36 cellular contexts compared by ENCODE assay signal in the genomic region with DNA sequence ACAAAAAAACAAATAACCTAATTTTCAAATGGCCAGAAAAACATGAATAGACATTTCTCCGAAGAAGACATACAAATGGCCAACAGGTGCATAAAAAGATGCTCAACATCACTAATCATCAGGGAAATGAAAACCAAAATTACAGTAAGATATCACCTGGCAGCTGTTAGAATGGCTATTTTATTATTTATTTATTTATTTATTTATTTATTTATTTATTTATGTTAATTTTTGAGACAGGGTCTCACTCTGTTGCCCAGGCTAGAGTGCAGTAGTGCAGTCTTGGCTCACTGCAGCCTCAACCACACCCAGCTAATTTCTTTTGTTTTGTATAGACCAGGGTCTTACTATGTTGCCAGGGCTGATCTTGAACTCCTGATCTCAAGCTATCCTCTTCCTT. TPM values are rescaled to one million over a fixed set of nuclear protein-coding genes. Genes with fewer than 3 reads are reported as not detected.
DNase-seq lines count a peak whose midpoint lies in the region; ATAC-seq, FAIRE-seq and TF ChIP-seq lines count a peak whose summit lies in the region.
"Had no signal": no experiment of that assay in that cellular context is flagged by ENCODE, and none has a peak within 500 bp of the region (broad histone marks: within the 10 kb centered on the region; RNA-seq: fewer than 3 reads in every experiment).

No MANE protein-coding gene starts in this region.

- H3K27me3 ChIP-seq in endothelial cell of umbilical vein (ENCODE audit: control insufficient read depth in 2 of 2, insufficient read depth in 2 of 2, low read length in 2 of 2) (no peaks in the 10 kb centered on the region), small intestine (ENCODE audit: control insufficient read depth in 2 of 2, insufficient read depth in 2 of 2, low read length in 2 of 2) (no peaks in the 10 kb centered on the region), GM23338 (ENCODE audit: insufficient read depth) (no peaks in the 10 kb centered on the region)
- H3K27me3 ChIP-seq: BLaER1; BLaER1 treated with 17β-estradiol and CSF1 and Interleukin-3, amounts not matched to agents 10 nM and 100 nM had no signal

- H3K9me1 ChIP-seq in endothelial cell of umbilical vein (replicated peaks; ENCODE audit: control insufficient read depth, extremely low read depth, insufficient read depth, low read length), result no peaks in the 10 kb centered on the region

- H3K27ac Mint-ChIP-seq in GM23338, result no peak overlapping the region
- H3K27ac Mint-ChIP-seq: B cell; CD14-positive monocyte; CD4-positive, alpha-beta memory T cell; CD4-positive, alpha-beta T cell; CD4-positive, CD25-positive, alpha-beta regulatory T cell; CD8-positive, alpha-beta memory T cell; CD8-positive, alpha-beta T cell had no signal

- no peak overlapping the region for H3K4me3 ChIP-seq in A549
- no peak overlapping the region for H3K4me3 ChIP-seq in HEK293 (ENCODE audit: low read depth, low read length)
- no peak overlapping the region for H3K4me3 ChIP-seq in endothelial cell of umbilical vein (replicated peaks in 1 of 3; ENCODE audit: insufficient read depth in 1 of 3, low read depth in 1 of 3, low read length in 3 of 3)
- H3K4me3 ChIP-seq in small intestine (ENCODE audit: low read depth in 1 of 2, low read length in 2 of 2), result no peak overlapping the region
- H3K4me3 ChIP-seq in GM23338, result no peak overlapping the region
- H3K4me3 ChIP-seq: BLaER1; BLaER1 treated with 17β-estradiol and CSF1 and Interleukin-3, amounts not matched to agents 10 nM and 100 nM had no signal

- intact Hi-C loops in endothelial cell of umbilical vein (cut with micrococcal nuclease), result no loop called here

- H3F3A ChIP-seq in GM23338 (replicated peaks; ENCODE audit: low read depth), result no peaks in the 10 kb centered on the region

- CTCF ChIA-PET in A549 (lab: Yijun Ruan, JAX), result no interaction called here
- CTCF ChIA-PET in HEK293 (lab: Yijun Ruan, JAX), result interaction anchor here (0.5 to 0.7 kb wide), 2 partner anchors 65 to 165 kb away, joined by 5 read pairs; no protein-coding TSS in a partner anchor
- CTCF ChIA-PET in endothelial cell of umbilical vein (lab: Charles Lee), result interaction anchor here (1.5 kb wide), 1 partner anchor 18 kb away, joined by 3 read pairs; no protein-coding TSS in a partner anchor

- H2AFZ ChIP-seq in endothelial cell of umbilical vein (ENCODE audit: low read depth, low read length), result no peak overlapping the region
- H2AFZ ChIP-seq in GM23338, result no peak overlapping the region

- dilution Hi-C loops in endothelial cell of umbilical vein (cut with MboI; ENCODE audit: extremely low pct_ligation_motif_present, low sequenced_read_pairs), result no loop called here

- no peaks in the 10 kb centered on the region for H3K9me2 ChIP-seq in GM23338 (ENCODE audit: insufficient read depth)

- POLR2A ChIA-PET in A549 (lab: Yijun Ruan, JAX), result no interaction called here
- POLR2A ChIA-PET in HEK293 (lab: Yijun Ruan, JAX), result no interaction called here
- POLR2A ChIA-PET in endothelial cell of umbilical vein (lab: Charles Lee), result no interaction called here

- no peak for TF ChIP-seq RAD21 in A549 (conservative IDR thresholded peaks at IDR 0.05 in 1 of 2, IDR thresholded peaks at IDR 0.05 in 1 of 2)

- H3K27ac ChIP-seq in A549, result no peak overlapping the region
- H3K27ac ChIP-seq in HEK293 (ENCODE audit: extremely low read depth, low read depth, low read length), result no peak overlapping the region
- H3K27ac ChIP-seq in endothelial cell of umbilical vein (ENCODE audit: insufficient read depth, low read depth, low read length), result no peak overlapping the region
- no peak overlapping the region for H3K27ac ChIP-seq in small intestine (ENCODE audit: low read depth in 1 of 2, low read length in 1 of 2)
- H3K27ac ChIP-seq in GM23338 (ENCODE audit: low read depth), result no peak overlapping the region
- H3K27ac ChIP-seq: 22Rv1; BLaER1; BLaER1 treated with 17β-estradiol and CSF1 and Interleukin-3, amounts not matched to agents 10 nM and 100 nM; C4-2B had no signal

- DNase-seq in A549 (ENCODE audit: low read depth in 1 of 2, low spot score in 1 of 2) (no peak), endothelial cell of umbilical vein (ENCODE audit: low read depth, low spot score) (no peak), foreskin melanocyte (no peak), small intestine (no peak), GM23338 (ENCODE audit: low spot score) (no peak)
- DNase-seq: 8988T; ACHN; AML-193; BE2C; C1 segment of cervical spinal cord; Caco-2; Calu3; CD4-positive, alpha-beta memory T cell; CD4-positive, alpha-beta T cell; CD4-positive, CD25-positive, alpha-beta regulatory T cell; CD8-positive, alpha-beta memory T cell; CD8-positive, alpha-beta T cell; COR-L47; DMS 273 treated with DMSO at 0.1 percent for 48 hours; DMS153; DMS53; DMS79; DMS79 treated with DMSO at 0.1 percent for 48 hours; DND-41; EL had no signal

- BruUV-seq in endothelial cell of umbilical vein (replicated peaks; lab: Mats Ljungman, UMichigan), result no TSS peak

- H4K20me1 ChIP-seq in endothelial cell of umbilical vein (replicated peaks; ENCODE audit: control insufficient read depth, extremely low read depth, insufficient read depth, low read length), result no peaks in the 10 kb centered on the region
- H4K20me1 ChIP-seq in GM23338 (replicated peaks; ENCODE audit: insufficient read depth), result no peaks in the 10 kb centered on the region
- H4K20me1 ChIP-seq: BLaER1; BLaER1 treated with 17β-estradiol and CSF1 and Interleukin-3, amounts not matched to agents 10 nM and 100 nM had no signal

- H3K4me3 Mint-ChIP-seq in GM23338, result no peak overlapping the region
- H3K4me3 Mint-ChIP-seq: B cell; CD14-positive monocyte; CD4-positive, alpha-beta memory T cell; CD4-positive, alpha-beta T cell; CD4-positive, CD25-positive, alpha-beta regulatory T cell; CD8-positive, alpha-beta memory T cell; CD8-positive, alpha-beta T cell had no signal

- peaks cover 9% of the 10 kb centered on the region for H3K27me3 Mint-ChIP-seq in GM23338 (ENCODE audit: insufficient read depth, low read depth, poor library complexity)
- H3K27me3 Mint-ChIP-seq: CD4-positive, alpha-beta T cell had no signal

- no peak overlapping the region for H3K4me2 ChIP-seq in A549
- no peak overlapping the region for H3K4me2 ChIP-seq in endothelial cell of umbilical vein (ENCODE audit: insufficient read depth, low read length)
- H3K4me2 ChIP-seq in GM23338, result no peak overlapping the region
- H3K4me2 ChIP-seq: BLaER1; BLaER1 treated with 17β-estradiol and CSF1 and Interleukin-3, amounts not matched to agents 10 nM and 100 nM had no signal

- H3K9me3 Mint-ChIP-seq in GM23338, result no peaks in the 10 kb centered on the region
- H3K9me3 Mint-ChIP-seq: CD4-positive, alpha-beta memory T cell; CD4-positive, alpha-beta T cell; CD8-positive, alpha-beta memory T cell; CD8-positive, alpha-beta T cell had no signal

- no peak for ATAC-seq in A549
- ATAC-seq in GM18861 (IDR thresholded peaks at IDR 0.05; ENCODE audit: unreplicated experiment), result no peak
- ATAC-seq in GM23338, result no peak
- ATAC-seq: CD8-positive, alpha-beta T cell had no signal

- TF ChIP-seq POLR2A in A549 (IDR thresholded peaks at IDR 0.05; ENCODE audit: low read length), result no peak
- TF ChIP-seq POLR2A in endothelial cell of umbilical vein (IDR thresholded peaks at IDR 0.05; ENCODE audit: low read depth, low read length), result no peak

- FAIRE-seq in A549 (lab: Jason Lieb, UNC) (no peak), endometrium (lab: Jason Lieb, UNC) (peak; percentile 74), endothelial cell of umbilical vein (lab: Jason Lieb, UNC) (peak; percentile 63), small intestine (lab: Jason Lieb, UNC) (no peak)
- FAIRE-seq: A204.1, D721Med had no signal

- TF ChIP-seq EP300 in A549 (IDR thresholded peaks at IDR 0.05), result no peak

- TF ChIP-seq CTCF in A549 (IDR thresholded peaks at IDR 0.05), result no peak
- TF ChIP-seq CTCF in HEK293 (tag by site-specific recombination; IDR thresholded peaks at IDR 0.05), result no peak
- no peak for TF ChIP-seq CTCF in endothelial cell of umbilical vein (IDR thresholded peaks at IDR 0.05; ENCODE audit: extremely low read depth in 1 of 2, insufficient read depth in 1 of 2, low read depth in 1 of 2, low read length in 2 of 2)
- no peak for TF ChIP-seq CTCF in GM23338 (conservative IDR thresholded peaks at IDR 0.05; ENCODE audit: low read depth in 2 of 2)

- no peaks in the 10 kb centered on the region for H3K9me3 ChIP-seq in A549
- H3K9me3 ChIP-seq in HEK293 (ENCODE audit: control insufficient read depth, insufficient read depth, low read depth, low read length), result no peaks in the 10 kb centered on the region
- no peaks in the 10 kb centered on the region for H3K9me3 ChIP-seq in endothelial cell of umbilical vein (replicated peaks; ENCODE audit: control insufficient read depth, insufficient read depth, low read length)
- no peaks in the 10 kb centered on the region for H3K9me3 ChIP-seq in small intestine (ENCODE audit: control insufficient read depth, low read depth)
- H3K9me3 ChIP-seq: BE2C, BLaER1, Caco-2 had no signal

- H3K79me2 ChIP-seq in endothelial cell of umbilical vein (ENCODE audit: control insufficient read depth, insufficient read depth, low read length) (no peaks in the 10 kb centered on the region), GM23338 (replicated peaks; ENCODE audit: insufficient read depth) (no peaks in the 10 kb centered on the region)

- H3K4me1 ChIP-seq in A549 (no peaks in the 10 kb centered on the region), HEK293 (ENCODE audit: control insufficient read depth, insufficient read depth, low read length) (no peaks in the 10 kb centered on the region), endothelial cell of umbilical vein (ENCODE audit: control insufficient read depth, extremely low read depth, insufficient read depth, low read length) (no peaks in the 10 kb centered on the region), small intestine (ENCODE audit: control insufficient read depth in 2 of 2, insufficient read depth in 1 of 2, low read depth in 1 of 2, low read length in 1 of 2) (no peaks in the 10 kb centered on the region), GM23338 (ENCODE audit: insufficient read depth) (no peaks in the 10 kb centered on the region)
- H3K4me1 ChIP-seq: BE2C; BLaER1; BLaER1 treated with 17β-estradiol and CSF1 and Interleukin-3, amounts not matched to agents 10 nM and 100 nM; Caco-2 had no signal

- no peaks in the 10 kb centered on the region for H3K36me3 Mint-ChIP-seq in GM23338 (ENCODE audit: low read depth)
- H3K36me3 Mint-ChIP-seq: CD14-positive monocyte; CD4-positive, alpha-beta memory T cell; CD4-positive, CD25-positive, alpha-beta regulatory T cell; CD8-positive, alpha-beta memory T cell; CD8-positive, alpha-beta T cell had no signal

- no peaks in the 10 kb centered on the region; the same call in 2 of the 3 replicates for H3K4me1 Mint-ChIP-seq in GM23338
- H3K4me1 Mint-ChIP-seq: B cell; CD14-positive monocyte; CD4-positive, alpha-beta memory T cell; CD8-positive, alpha-beta memory T cell had no signal

- H3K36me3 ChIP-seq in HEK293 (ENCODE audit: control insufficient read depth in 2 of 2, insufficient read depth in 1 of 2, low read length in 2 of 2) (no peaks in the 10 kb centered on the region), endothelial cell of umbilical vein (ENCODE audit: control insufficient read depth in 2 of 2, extremely low read depth in 1 of 2, insufficient read depth in 2 of 2, low read length in 2 of 2) (no peaks in the 10 kb centered on the region), small intestine (ENCODE audit: control insufficient read depth in 2 of 2, insufficient read depth in 2 of 2, low read length in 2 of 2) (no peaks in the 10 kb centered on the region), GM23338 (ENCODE audit: insufficient read depth) (no peaks in the 10 kb centered on the region)
- H3K36me3 ChIP-seq: BE2C; BLaER1; BLaER1 treated with 17β-estradiol and CSF1 and Interleukin-3, amounts not matched to agents 10 nM and 100 nM had no signal

- WGBS in A549 (ENCODE audit: missing lambda C conversion rate), result 62% methylated on average over 1 of the region's 1 CpG
- 90 to 92% (median 92%) methylated on average over 1 of the region's 1 CpG for WGBS in small intestine, 3 donors

- H3K9ac ChIP-seq in endothelial cell of umbilical vein (replicated peaks; ENCODE audit: extremely low read depth, insufficient read depth, low read length), result no peak overlapping the region
- H3K9ac ChIP-seq: BLaER1; BLaER1 treated with 17β-estradiol and CSF1 and Interleukin-3, amounts not matched to agents 10 nM and 100 nM had no signal

RNA-seq across cellular contexts. Expression of a gene that starts 27.1 kb away (rescaled TPM):
- polyA plus RNA-seq in A549 (2011; rRNA removed) (7.0 and 7.8 TPM in 2 replicates), A549 (2017; fragmentation: RNase III; extraction: RNeasy Plus Mini Kit Qiagen cat#74134 plus additional on column Dnase treatment) (7.7 to 7.9 TPM (median 7.8 TPM) in 3 replicates), endothelial cell of umbilical vein (25.4 and 33.5 TPM in 2 replicates), small intestine (1 to 10 TPM; 1.1 to 3.6 (median 2.2) TPM), GM23338 (2016; fragmentation: Nextera tagmentation; extraction: Ambion mirVana) (10.5 and 11.3 TPM in 2 replicates)
- polyA plus RNA-seq in A549 (2012; cell fraction: cytosol; rRNA removed), result 9.9 and 13.0 TPM in 2 replicates
- polyA plus RNA-seq in A549 (2012; cell fraction: nucleus; rRNA removed), result 10.7 and 14.1 TPM in 2 replicates
- polyA minus RNA-seq in A549 (2011; rRNA and poly(A)+ RNA removed), result 10.1 and 11.6 TPM in 2 replicates
- 65.7 and 67.6 TPM in 2 replicates for total RNA-seq in endothelial cell of umbilical vein
- polyA plus RNA-seq in endothelial cell of umbilical vein (2011; cell fraction: cytosol; rRNA removed), result 27.0 and 33.0 TPM in 2 replicates
- 42.0 and 42.2 TPM in 2 replicates for polyA plus RNA-seq in endothelial cell of umbilical vein (2011; cell fraction: nucleus; rRNA removed)
- 48.9 and 49.6 TPM in 2 replicates for polyA plus RNA-seq in endothelial cell of umbilical vein (2012)
- polyA minus RNA-seq in endothelial cell of umbilical vein, result 44.9 and 45.7 TPM in 2 replicates
- 17.7 TPM for polyA minus RNA-seq in endothelial cell of umbilical vein (2011; cell fraction: cytosol; rRNA and poly(A)+ RNA removed)
- polyA minus RNA-seq in endothelial cell of umbilical vein (2011; cell fraction: nucleus; rRNA and poly(A)+ RNA removed), result 33.7 and 49.2 TPM in 2 replicates
- total RNA-seq in GM23338 (2014; rRNA removed; shearing (Covaris generic)), result 21.4 and 25.4 TPM in 2 replicates
- polyA plus RNA-seq: CD4-positive, CD25-positive, alpha-beta regulatory T cell had no signal

RNA-seq across cellular contexts. Expression of a gene that starts 51.4 kb away (rescaled TPM):
- polyA plus RNA-seq in A549 (2011; rRNA removed) (103 and 124 TPM in 2 replicates), A549 (2017; fragmentation: RNase III; extraction: RNeasy Plus Mini Kit Qiagen cat#74134 plus additional on column Dnase treatment) (67.9 to 77.6 TPM (median 72.2 TPM) in 3 replicates), endothelial cell of umbilical vein (29.7 and 30.3 TPM in 2 replicates), small intestine (100 to 1,000 TPM in 1 of 3 donors, 10 to 100 TPM in 2; 69.1 to 103 (median 86.2) TPM), GM23338 (2016; fragmentation: Nextera tagmentation; extraction: Ambion mirVana) (1,174 and 1,292 TPM in 2 replicates)
- polyA plus RNA-seq in A549 (2012; cell fraction: cytosol; rRNA removed), result 24.9 and 30.0 TPM in 2 replicates
- 7.3 and 13.0 TPM in 2 replicates for polyA plus RNA-seq in A549 (2012; cell fraction: nucleus; rRNA removed)
- polyA minus RNA-seq in A549 (2011; rRNA and poly(A)+ RNA removed), result 6.5 and 8.2 TPM in 2 replicates
- 191 and 221 TPM in 2 replicates for total RNA-seq in endothelial cell of umbilical vein
- 49.9 and 65.8 TPM in 2 replicates for polyA plus RNA-seq in endothelial cell of umbilical vein (2011; cell fraction: cytosol; rRNA removed)
- polyA plus RNA-seq in endothelial cell of umbilical vein (2011; cell fraction: nucleus; rRNA removed), result 33.7 and 34.6 TPM in 2 replicates
- 163 and 187 TPM in 2 replicates for polyA plus RNA-seq in endothelial cell of umbilical vein (2012)
- polyA minus RNA-seq in endothelial cell of umbilical vein, result 9.4 and 12.8 TPM in 2 replicates
- polyA minus RNA-seq in endothelial cell of umbilical vein (2011; cell fraction: cytosol; rRNA and poly(A)+ RNA removed), result 11.0 TPM
- 16.0 and 16.1 TPM in 2 replicates for polyA minus RNA-seq in endothelial cell of umbilical vein (2011; cell fraction: nucleus; rRNA and poly(A)+ RNA removed)
- total RNA-seq in GM23338 (2014; rRNA removed; shearing (Covaris generic)), result 87.5 and 129 TPM in 2 replicates
